ENCODE assay signal across 12 cellular contexts in genomic region chr12:130713581-130713991, GRCh38. TPM values are rescaled to one million over a fixed set of nuclear protein-coding genes. Genes with fewer than 3 reads are reported as not detected.
DNase-seq lines count a peak whose midpoint lies in the region; ATAC-seq and TF ChIP-seq lines count a peak whose summit lies in the region.
"Had no signal": no experiment of that assay in that cellular context is flagged by ENCODE, and none has a peak within 500 bp of the region (broad histone marks: within the 10 kb centered on the region; RNA-seq: fewer than 3 reads in every experiment).

No MANE protein-coding gene starts in this region.

- H3K79me1 ChIP-seq in mesendoderm (ENCODE audit: low read length), result no peaks in the 10 kb centered on the region

- CTCF ChIA-PET in activated CD8-positive, alpha-beta memory T cell treated with anti-CD3 and anti-CD28 coated beads, Interleukin-2, amount 10 ng/mL, durations not matched to agents 7 days and 5 days (lab: Charles Lee), result interaction anchor here (0.8 to 1.4 kb wide), 2 partner anchors 13 to 34 kb away, joined by 3 to 4 read pairs; no protein-coding TSS in a partner anchor
- CTCF ChIA-PET in naive thymus-derived CD4-positive, alpha-beta T cell (lab: Charles Lee), result no interaction called here

- H4K5ac ChIP-seq in mesendoderm (ENCODE audit: low read length), result no peak overlapping the region

- no peak overlapping the region for H2BK120ac ChIP-seq in mesendoderm (ENCODE audit: low read depth, low read length)

- peak overlapping the region; percentile 6 for H3K23ac ChIP-seq in mesendoderm (ENCODE audit: low read length)

- WGBS in mesendoderm (ENCODE audit: extremely low coverage, insufficient coverage, low lambda C conversion rate), result no CpG with 5 or more reads among the region's 18 CpGs
- 7 to 15% methylated on average over 5 to 18 of the region's 18 CpGs for WGBS in thyroid gland, 2 donors

- H3K27ac Mint-ChIP-seq in activated CD8-positive, alpha-beta memory T cell treated with anti-CD3 and anti-CD28 coated beads, Interleukin-2, amount 10 ng/mL, durations not matched to agents 7 days and 5 days, result no peak overlapping the region
- no peak overlapping the region for H3K27ac Mint-ChIP-seq in naive thymus-derived CD4-positive, alpha-beta T cell
- H3K27ac Mint-ChIP-seq: activated CD4-positive, alpha-beta T cell treated with anti-CD3 and anti-CD28 coated beads, Interleukin-2, amount 10 ng/mL, durations not matched to agents 7 days and 5 days had no signal

- peak overlapping the region; percentile 78 for H3K9ac ChIP-seq in mesendoderm (ENCODE audit: low read length)

- H3K9me3 Mint-ChIP-seq in activated CD8-positive, alpha-beta memory T cell treated with anti-CD3 and anti-CD28 coated beads, Interleukin-2, amount 10 ng/mL, durations not matched to agents 7 days and 5 days (ENCODE audit: low read depth), result no peaks in the 10 kb centered on the region
- H3K9me3 Mint-ChIP-seq in naive thymus-derived CD4-positive, alpha-beta T cell, result peaks cover 0 to 14% (median 3%) of the 10 kb centered on the region in 11 donors
- H3K9me3 Mint-ChIP-seq: activated CD4-positive, alpha-beta T cell treated with anti-CD3 and anti-CD28 coated beads, Interleukin-2, amount 10 ng/mL, durations not matched to agents 7 days and 5 days had no signal

- H3K27me3 ChIP-seq in mesendoderm (ENCODE audit: insufficient read depth, low read length, poor library complexity), result no peaks in the 10 kb centered on the region
- H3K27me3 ChIP-seq in thyroid gland, result no peaks in the 10 kb centered on the region
- no peaks in the 10 kb centered on the region for H3K27me3 ChIP-seq in naive thymus-derived CD4-positive, alpha-beta T cell (ENCODE audit: control insufficient read depth in 2 of 2, insufficient read depth in 2 of 2, low read length in 2 of 2)

- intact Hi-C loops in thyroid gland (cut with DNase I), result no loop called here
- intact Hi-C loops in naive thymus-derived CD4-positive, alpha-beta T cell (cut with micrococcal nuclease), result no loop called here

- H3K4me3 Mint-ChIP-seq in activated CD8-positive, alpha-beta memory T cell treated with anti-CD3 and anti-CD28 coated beads, Interleukin-2, amount 10 ng/mL, durations not matched to agents 7 days and 5 days, result peak overlapping the region; percentile 18
- peak overlapping the region in 3 of 10 donors; percentile 38 to 65 (median 46) for H3K4me3 Mint-ChIP-seq in naive thymus-derived CD4-positive, alpha-beta T cell
- H3K4me3 Mint-ChIP-seq: activated CD4-positive, alpha-beta T cell treated with anti-CD3 and anti-CD28 coated beads, Interleukin-2, amount 10 ng/mL, durations not matched to agents 7 days and 5 days had no signal

- H3K27ac ChIP-seq in mesendoderm (ENCODE audit: low read depth, low read length) (no peak overlapping the region), thyroid gland (no peak overlapping the region)
- H3K27ac ChIP-seq in naive thymus-derived CD4-positive, alpha-beta T cell (ENCODE audit: low read depth, low read length), result no peak overlapping the region
- H3K27ac ChIP-seq: heart left ventricle had no signal

- no peaks in the 10 kb centered on the region for H3K36me3 Mint-ChIP-seq in activated CD8-positive, alpha-beta memory T cell treated with anti-CD3 and anti-CD28 coated beads, Interleukin-2, amount 10 ng/mL, durations not matched to agents 7 days and 5 days
- peaks cover 0 to 5% (median 0%) of the 10 kb centered on the region in 5 donors for H3K36me3 Mint-ChIP-seq in naive thymus-derived CD4-positive, alpha-beta T cell

- H2BK15ac ChIP-seq in mesendoderm (replicated peaks; ENCODE audit: low read depth), result no peak overlapping the region

- no peaks in the 10 kb centered on the region for H3K79me2 ChIP-seq in mesendoderm (ENCODE audit: control insufficient read depth, insufficient read depth, low read length)

- H3K4me1 ChIP-seq in mesendoderm (ENCODE audit: control insufficient read depth, low read depth, low read length), result peaks cover 5% of the 10 kb centered on the region
- H3K4me1 ChIP-seq in thyroid gland, result peaks cover 15 to 32% of the 10 kb centered on the region in 2 donors
- no peaks in the 10 kb centered on the region for H3K4me1 ChIP-seq in naive thymus-derived CD4-positive, alpha-beta T cell (ENCODE audit: control insufficient read depth in 2 of 2, insufficient read depth in 2 of 2, low read length in 2 of 2)

- no peak overlapping the region for H3K4ac ChIP-seq in mesendoderm (ENCODE audit: low read depth, low read length)

- no peak overlapping the region for H2BK5ac ChIP-seq in mesendoderm (ENCODE audit: low read length)

- peaks cover 65% of the 10 kb centered on the region for H3K27me3 Mint-ChIP-seq in activated CD8-positive, alpha-beta memory T cell treated with anti-CD3 and anti-CD28 coated beads, Interleukin-2, amount 10 ng/mL, durations not matched to agents 7 days and 5 days
- H3K27me3 Mint-ChIP-seq in naive thymus-derived CD4-positive, alpha-beta T cell, result peaks cover 49 to 66% (median 52%) of the 10 kb centered on the region in 5 donors

- no peak for ATAC-seq in activated CD8-positive, alpha-beta memory T cell treated with anti-CD3 and anti-CD28 coated beads, Interleukin-2, amount 10 ng/mL, durations not matched to agents 7 days and 5 days
- no peak for ATAC-seq in naive thymus-derived CD4-positive, alpha-beta T cell
- ATAC-seq in GM18870 (IDR thresholded peaks at IDR 0.05; ENCODE audit: unreplicated experiment), result no peak
- ATAC-seq in GM18517 (IDR thresholded peaks at IDR 0.05; ENCODE audit: unreplicated experiment), result no peak
- ATAC-seq: heart left ventricle had no signal

- H3K9me3 ChIP-seq in thyroid gland, result no peaks in the 10 kb centered on the region
- H3K9me3 ChIP-seq in naive thymus-derived CD4-positive, alpha-beta T cell (ENCODE audit: control insufficient read depth in 2 of 3, low read length in 3 of 3), result peaks cover 0 to 5% (median 0%) of the 10 kb centered on the region in 3 experiments

- no peak for TF ChIP-seq POLR2A in thyroid gland (IDR thresholded peaks at IDR 0.05)

- H3K4me2 ChIP-seq in mesendoderm (ENCODE audit: low read length), result peak overlapping the region; percentile 14

- H3K4me3 ChIP-seq in mesendoderm (ENCODE audit: low read length), result no peak overlapping the region
- no peak overlapping the region for H3K4me3 ChIP-seq in thyroid gland (replicated peaks in 1 of 3)
- H3K4me3 ChIP-seq in naive thymus-derived CD4-positive, alpha-beta T cell (ENCODE audit: low read length), result no peak overlapping the region

- DNase-seq in activated CD8-positive, alpha-beta memory T cell treated with anti-CD3 and anti-CD28 coated beads, Interleukin-2, amount 10 ng/mL, durations not matched to agents 7 days and 5 days, result no peak
- no peak for DNase-seq in activated CD8-positive, alpha-beta memory T cell treated with anti-CD3 and anti-CD28 coated beads, Interleukin-2, amount 50 U/mL, for 4 hours
- peak; percentile 64 for DNase-seq in RPMI8226
- peak; percentile 20 for DNase-seq in mesendoderm
- DNase-seq in thyroid gland, result peak; percentile 42 to 47
- DNase-seq in naive thymus-derived CD4-positive, alpha-beta T cell, result no peak
- DNase-seq: activated CD4-positive, alpha-beta T cell treated with anti-CD3 and anti-CD28 coated beads, Interleukin-2, amount 10 ng/mL, durations not matched to agents 7 days and 5 days; AML-193; effector CD8-positive, alpha-beta T cell had no signal

- no peak overlapping the region for H4K8ac ChIP-seq in mesendoderm (ENCODE audit: low read depth, low read length)

- no peak overlapping the region for H2AK5ac ChIP-seq in mesendoderm (ENCODE audit: low read length)

- peak overlapping the region; percentile 60 for H3K56ac ChIP-seq in mesendoderm (ENCODE audit: low read length)

- no peak overlapping the region for H3K18ac ChIP-seq in mesendoderm (ENCODE audit: low read length)

- peaks cover 3% of the 10 kb centered on the region for H3K4me1 Mint-ChIP-seq in activated CD8-positive, alpha-beta memory T cell treated with anti-CD3 and anti-CD28 coated beads, Interleukin-2, amount 10 ng/mL, durations not matched to agents 7 days and 5 days
- H3K4me1 Mint-ChIP-seq in naive thymus-derived CD4-positive, alpha-beta T cell, result peaks cover 0 to 18% (median 9%) of the 10 kb centered on the region in 7 donors

- POLR2A ChIA-PET in naive thymus-derived CD4-positive, alpha-beta T cell (lab: Charles Lee), result no interaction called here

- no peak for TF ChIP-seq CTCF in thyroid gland (IDR thresholded peaks at IDR 0.05)

- H3K36me3 ChIP-seq in mesendoderm (ENCODE audit: control insufficient read depth, insufficient read depth, low read length), result no peaks in the 10 kb centered on the region
- H3K36me3 ChIP-seq in thyroid gland, result no peaks in the 10 kb centered on the region
- H3K36me3 ChIP-seq in naive thymus-derived CD4-positive, alpha-beta T cell (ENCODE audit: control insufficient read depth in 2 of 3, insufficient read depth in 3 of 3, low read length in 3 of 3), result no peaks in the 10 kb centered on the region
- H3K36me3 ChIP-seq: heart left ventricle had no signal

RNA-seq across cellular contexts. Expression of gene RIMBP2, which starts 2.5 kb away (rescaled TPM):
- not detected for total RNA-seq in activated CD8-positive, alpha-beta memory T cell treated with anti-CD3 and anti-CD28 coated beads, Interleukin-2, amount 10 ng/mL, durations not matched to agents 7 days and 5 days
- 1.5 TPM for polyA plus RNA-seq in mesendoderm (2013, experiment 1 of 2)
- 1.4 TPM for polyA plus RNA-seq in mesendoderm (2013, experiment 2 of 2)
- 1 to 10 TPM in 1 of 4 donors, under 1 TPM in 3; 0.11 to 2.2 (median 0.63) TPM for total RNA-seq in thyroid gland
- total RNA-seq in naive thymus-derived CD4-positive, alpha-beta T cell, result under 1 TPM in 1 of 5 experiments, not detected in 4; 0.05 TPM
- polyA plus RNA-seq in naive thymus-derived CD4-positive, alpha-beta T cell, result not detected
- total RNA-seq: activated CD4-positive, alpha-beta T cell treated with anti-CD3 and anti-CD28 coated beads, Interleukin-2, amount 10 ng/mL, durations not matched to agents 7 days and 5 days had no signal
- polyA plus RNA-seq: heart left ventricle had no signal

Comparison
In these comparisons a context has a peak if more than half of its experiments do, and no peak if none do; other contexts are left out.
1. DNase-seq: peak in RPMI8226 (single experiment), mesendoderm (single experiment) and thyroid gland (2 of 2); none in activated CD8-positive, alpha-beta memory T cell treated with anti-CD3 and anti-CD28 coated beads, Interleukin-2, amount 10 ng/mL, durations not matched to agents 7 days and 5 days (single experiment), activated CD8-positive, alpha-beta memory T cell treated with anti-CD3 and anti-CD28 coated beads, Interleukin-2, amount 50 U/mL, for 4 hours (single experiment) and naive thymus-derived CD4-positive, alpha-beta T cell (0 of 9).